In the genomic region with DNA sequence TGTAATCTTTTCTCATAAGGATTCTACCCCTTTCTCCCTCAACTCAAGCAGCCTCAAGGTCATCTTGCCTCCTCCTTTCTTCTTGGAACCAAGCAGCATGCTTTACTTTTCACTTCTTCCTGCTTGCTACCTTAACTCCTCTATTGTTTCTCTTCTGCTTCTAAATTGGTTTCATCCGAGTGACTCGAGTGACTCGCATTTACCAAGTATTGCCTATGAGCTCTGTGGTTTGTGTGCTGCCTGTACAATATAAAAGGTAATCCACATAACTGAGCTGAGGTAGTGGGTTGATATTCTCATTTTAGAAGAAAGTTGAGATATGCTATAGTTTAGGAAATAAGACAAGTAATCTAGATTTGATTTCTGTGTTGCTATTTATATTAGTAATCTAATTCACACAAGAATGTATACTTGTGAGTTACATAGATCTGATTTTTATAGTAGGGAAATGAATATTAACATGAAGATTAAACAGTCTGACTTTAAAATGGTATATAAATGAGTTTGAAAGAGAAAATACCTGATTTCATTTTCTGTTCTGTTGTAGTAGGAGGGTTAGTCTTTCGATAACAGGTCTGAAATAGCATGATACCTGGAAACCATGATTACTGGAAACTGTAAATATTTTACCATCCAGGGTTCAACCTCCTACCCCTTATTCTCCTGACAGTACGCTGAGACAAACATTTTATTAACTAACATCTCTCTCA, we compare ENCODE assay signal across 12 cellular contexts. TPM values are rescaled to one million over a fixed set of nuclear protein-coding genes. Genes with fewer than 3 reads are reported as not detected.
A peak's percentile ranks its signal among the peaks of the same experiment; 100 is the strongest.
DNase-seq lines count a peak whose midpoint lies in the region; ATAC-seq and TF ChIP-seq lines count a peak whose summit lies in the region.
"Had no signal": no experiment of that assay in that cellular context is flagged by ENCODE, and none has a peak within 500 bp of the region (broad histone marks: within the 10 kb centered on the region; RNA-seq: fewer than 3 reads in every experiment).

No MANE protein-coding gene starts in this region.

- H3K4me1 Mint-ChIP-seq in effector memory CD8-positive, alpha-beta T cell (ENCODE audit: low read depth in 2 of 2) = peaks cover 9 to 24% of the 10 kb centered on the region in 2 donors

- H3K9me3 ChIP-seq in left lung = no peaks in the 10 kb centered on the region

- H3K4me3 Mint-ChIP-seq in effector memory CD8-positive, alpha-beta T cell = peak overlapping the region; percentile 7 to 65

- intact Hi-C loops in left lung (cut with DNase I) = no loop called here

- no peak overlapping the region for H3K27ac ChIP-seq in left lung

- H3K36me3 ChIP-seq in left lung = no peaks in the 10 kb centered on the region

- H3K27ac Mint-ChIP-seq in effector memory CD8-positive, alpha-beta T cell = no peak overlapping the region

- ATAC-seq in GM18498 (IDR thresholded peaks at IDR 0.05; ENCODE audit: unreplicated experiment) (peak; percentile 70), GM21786 (IDR thresholded peaks at IDR 0.05; ENCODE audit: unreplicated experiment) (peak; percentile 69), left lung (no peak), GM18873 (IDR thresholded peaks at IDR 0.05; ENCODE audit: low FRiP score, unreplicated experiment) (no peak)
- peak; percentile 52 for ATAC-seq in effector memory CD8-positive, alpha-beta T cell (replicated peaks)
- ATAC-seq: HCT116 had no signal

- H3K4me1 ChIP-seq in left lung = no peaks in the 10 kb centered on the region

- no peak for TF ChIP-seq CTCF in NB4 (IDR thresholded peaks at IDR 0.05; ENCODE audit: low read depth, low read length)
- no peak for TF ChIP-seq CTCF in left lung (IDR thresholded peaks at IDR 0.05)

- H3K36me3 Mint-ChIP-seq in effector memory CD8-positive, alpha-beta T cell (ENCODE audit: insufficient read depth) = no peaks in the 10 kb centered on the region

- TF ChIP-seq POLR2A in NB4 (IDR thresholded peaks at IDR 0.05; ENCODE audit: extremely low read depth, insufficient read length) = no peak

- DNase-seq in NB4 (ENCODE audit: low read depth) = peak; percentile 53
- DNase-seq in effector memory CD8-positive, alpha-beta T cell = no peak
- no peak for DNase-seq in left lung
- DNase-seq in NCI-H2196 (lab: John Stamatoyannopoulos, UW; ENCODE audit: unreplicated experiment) = no peak
- DNase-seq in NCI-H1694 treated with DMSO at 0.1 percent for 48 hours (lab: John Stamatoyannopoulos, UW) = no peak
- DNase-seq: NCI-H2029 had no signal

- H3K27me3 ChIP-seq in left lung = no peaks in the 10 kb centered on the region

- H3K4me3 ChIP-seq in NB4 (ENCODE audit: low read depth, low read length) = no peak overlapping the region
- no peak overlapping the region for H3K4me3 ChIP-seq in left lung

- H3K9me3 Mint-ChIP-seq in effector memory CD8-positive, alpha-beta T cell = no peaks in the 10 kb centered on the region

- H3K27me3 Mint-ChIP-seq in effector memory CD8-positive, alpha-beta T cell = peaks cover 0 to 6% of the 10 kb centered on the region in 2 donors

RNA-seq across cellular contexts. Expression of gene HHLA2, which starts 5.5 kb away (rescaled TPM):
- 1 to 10 TPM; 1.5 to 2.5 TPM for total RNA-seq in left lung
- total RNA-seq: glomerular endothelial cell, myocyte had no signal

Comparison
In these comparisons a context has a peak if more than half of its experiments do, and no peak if none do; other contexts are left out.
1. ATAC-seq: peak in GM18498 (single experiment), GM21786 (single experiment) and effector memory CD8-positive, alpha-beta T cell (single experiment); none in left lung (single experiment) and GM18873 (single experiment).